In genomic region chr14:52026921-52027320, GRCh38 we compare ENCODE assay signal across 15 cellular contexts. TPM values are rescaled to one million over a fixed set of nuclear protein-coding genes. Genes with fewer than 3 reads are reported as not detected.
DNase-seq lines count a peak whose midpoint lies in the region; ATAC-seq and TF ChIP-seq lines count a peak whose summit lies in the region.
"Had no signal": no experiment of that assay in that cellular context is flagged by ENCODE, and none has a peak within 500 bp of the region (broad histone marks: within the 10 kb centered on the region; RNA-seq: fewer than 3 reads in every experiment).

No MANE protein-coding gene starts in this region.

- peaks cover 2% of the 10 kb centered on the region for H3K9me3 Mint-ChIP-seq in chondrocyte (ENCODE audit: low read depth)

- peaks cover 4% of the 10 kb centered on the region for H3K36me3 Mint-ChIP-seq in chondrocyte (ENCODE audit: low read depth)

- H3K9me3 ChIP-seq in cardiac muscle cell (ENCODE audit: low read depth), result no peaks in the 10 kb centered on the region
- H3K9me3 ChIP-seq: Peyer's patch had no signal

- peaks cover 38% of the 10 kb centered on the region for H3K36me3 ChIP-seq in cardiac muscle cell
- H3K36me3 ChIP-seq: Peyer's patch had no signal

- no peaks in the 10 kb centered on the region for H3K27me3 ChIP-seq in cardiac muscle cell
- H3K27me3 ChIP-seq: Peyer's patch had no signal

- TF ChIP-seq CTCF in cardiac muscle cell (IDR thresholded peaks at IDR 0.05; ENCODE audit: low read depth, low read length) (no peak), chondrocyte (IDR thresholded peaks at IDR 0.05) (no peak)

- DNase-seq in cardiac muscle cell (ENCODE audit: low read depth in 1 of 2, low spot score in 1 of 2), result no peak
- no peak for DNase-seq in left cardiac atrium
- no peak for DNase-seq in chondrocyte (ENCODE audit: low spot score)
- peak; percentile 86 for DNase-seq in medulla oblongata (ENCODE audit: extremely low spot score)
- DNase-seq in substantia nigra (lab: John Stamatoyannopoulos, UW), result peak in 17 of 49 donors; percentile 13 to 58 (median 25)
- DNase-seq: 8988T, DMS53, KBM-7, NCI-H187 treated with DMSO at 0.1 percent for 48 hours, NCI-H510A treated with DMSO at 0.1 percent for 48 hours, Peyer's patch, SHP77 treated with DMSO at 0.1 percent for 48 hours had no signal

- no peak overlapping the region for H3K4me3 ChIP-seq in cardiac muscle cell
- H3K4me3 ChIP-seq: Peyer's patch had no signal

- peaks cover 22% of the 10 kb centered on the region for H3K4me1 ChIP-seq in cardiac muscle cell (ENCODE audit: low read depth)
- H3K4me1 ChIP-seq: Peyer's patch had no signal

- intact Hi-C loops in left cardiac atrium (cut with DNase I), result no loop called here

- H3K27ac ChIP-seq in cardiac muscle cell (peak overlapping the region; percentile 83), substantia nigra (ENCODE audit: low read depth, low read length, poor library complexity, severe bottlenecking) (peak overlapping the region; percentile 67)
- H3K27ac ChIP-seq: Peyer's patch had no signal

- H3K27ac Mint-ChIP-seq in chondrocyte (ENCODE audit: unreplicated experiment), result peak overlapping the region; percentile 90

- no peak for ATAC-seq in left cardiac atrium
- no peak for ATAC-seq in GM21528 (IDR thresholded peaks at IDR 0.05; ENCODE audit: low FRiP score, unreplicated experiment)
- ATAC-seq in GM21390 (IDR thresholded peaks at IDR 0.05; ENCODE audit: unreplicated experiment), result no peak
- no peak for ATAC-seq in HG03097 (IDR thresholded peaks at IDR 0.05; ENCODE audit: low FRiP score, unreplicated experiment)

- no peak overlapping the region for H3K4me3 Mint-ChIP-seq in chondrocyte (ENCODE audit: unreplicated experiment)

- H3K4me1 Mint-ChIP-seq in chondrocyte (ENCODE audit: low read depth), result peaks cover 86% of the 10 kb centered on the region

- H3K27me3 Mint-ChIP-seq in chondrocyte (ENCODE audit: low read depth), result no peaks in the 10 kb centered on the region

RNA-seq across cellular contexts. Expression of gene RTRAF, which starts 37.6 kb away (rescaled TPM):
- total RNA-seq in cardiac muscle cell (60.6 and 129 TPM in 2 replicates), left cardiac atrium (100 to 1,000 TPM; 172 to 187 TPM), chondrocyte (161 to 180 TPM (median 169 TPM) in 3 replicates)
- polyA plus RNA-seq in cardiac muscle cell, result 309 and 332 TPM in 2 replicates

RNA-seq across cellular contexts. Expression of gene NID2, which starts 41.9 kb away (rescaled TPM):
- total RNA-seq in cardiac muscle cell, result 275 and 538 TPM in 2 replicates
- polyA plus RNA-seq in cardiac muscle cell, result 179 and 341 TPM in 2 replicates
- total RNA-seq in left cardiac atrium, result 10 to 100 TPM; 29.4 to 42.1 TPM
- 49.4 to 67.8 TPM (median 51.6 TPM) in 3 replicates for total RNA-seq in chondrocyte
